In genomic region chr12:84605988-84606387, GRCh38 we compare ENCODE assay signal across 1 cellular context.
TF ChIP-seq lines count a peak whose summit lies in the region.

No MANE protein-coding gene starts in this region.

TF ChIP-seq in GM23338, 12 proteins besides CTCF, POLR2A, EP300 and RAD21 (continued from another document):
- TF ChIP-seq ZNF462 (CRISPR knock-in tag; IDR thresholded peaks at IDR 0.05) (no peak), JUNB (IDR thresholded peaks at IDR 0.05; ENCODE audit: unreplicated experiment) (no peak), POLR2AphosphoS5 (IDR thresholded peaks at IDR 0.05; ENCODE audit: low read depth) (no peak), EZH2 (IDR thresholded peaks at IDR 0.05; ENCODE audit: low read depth, unreplicated experiment) (no peak), NANOG (IDR thresholded peaks at IDR 0.05; ENCODE audit: borderline replicate concordance) (no peak), ZNF331 (CRISPR knock-in tag; IDR thresholded peaks at IDR 0.05; ENCODE audit: low read depth) (no peak), ETS1 (IDR thresholded peaks at IDR 0.05) (no peak), STAT1 (IDR thresholded peaks at IDR 0.05; ENCODE audit: unreplicated experiment) (no peak), CREB1 (CRISPR knock-in tag; IDR thresholded peaks at IDR 0.05; ENCODE audit: low read depth) (no peak), REST (IDR thresholded peaks at IDR 0.05; ENCODE audit: unreplicated experiment) (no peak), EZH2phosphoT487 (IDR thresholded peaks at IDR 0.05; ENCODE audit: unreplicated experiment) (no peak)
TF ChIP-seq in GM23338: peak in this region for 0.
